22 cellular contexts compared by ENCODE assay signal in genomic region chr1:198605426-198605825, GRCh38. TPM values are rescaled to one million over a fixed set of nuclear protein-coding genes. Genes with fewer than 3 reads are reported as not detected.
DNase-seq lines count a peak whose midpoint lies in the region; ATAC-seq and TF ChIP-seq lines count a peak whose summit lies in the region.
"Had no signal": no experiment of that assay in that cellular context is flagged by ENCODE, and none has a peak within 500 bp of the region (broad histone marks: within the 10 kb centered on the region; RNA-seq: fewer than 3 reads in every experiment).

No MANE protein-coding gene starts in this region.

- no peak overlapping the region for H3K4me3 ChIP-seq in NB4 (ENCODE audit: low read depth, low read length)
- H3K4me3 ChIP-seq: A549 had no signal

- H3K4me3 Mint-ChIP-seq in activated naive CD8-positive, alpha-beta T cell treated with anti-CD3 and anti-CD28 coated beads, Interleukin-2, amount 10 ng/mL, durations not matched to agents 7 days and 5 days: no peak overlapping the region
- H3K4me3 Mint-ChIP-seq in osteocyte (ENCODE audit: unreplicated experiment): no peak overlapping the region
- H3K4me3 Mint-ChIP-seq in type B pancreatic cell: no peak overlapping the region
- H3K4me3 Mint-ChIP-seq: activated B cell treated with CpG ODN at 0.5 μM for 24 hours; activated T-helper 1 cell treated with anti-CD3 and anti-CD28 coated beads, Interleukin-12 subunit alpha, Interleukin-12 subunit beta, Interleukin-2, Interleukin-4 antibody, amounts not matched to agents 30 ng/mL and 10 ng/mL and 1 ng/mL, durations not matched to agents 14 hours and 24 hours and 36 hours had no signal

- POLR2A ChIA-PET in activated naive CD8-positive, alpha-beta T cell treated with anti-CD3 and anti-CD28 coated beads, Interleukin-2, amount 10 ng/mL, durations not matched to agents 7 days and 5 days (lab: Charles Lee): interaction anchor here (2.0 to 2.2 kb wide), 2 partner anchors 49 to 83 kb away, joined by 8 read pairs; no protein-coding TSS in a partner anchor

- H3K27me3 Mint-ChIP-seq in activated naive CD8-positive, alpha-beta T cell treated with anti-CD3 and anti-CD28 coated beads, Interleukin-2, amount 10 ng/mL, durations not matched to agents 7 days and 5 days: no peaks in the 10 kb centered on the region
- H3K27me3 Mint-ChIP-seq in osteocyte (ENCODE audit: unreplicated experiment): no peaks in the 10 kb centered on the region
- no peaks in the 10 kb centered on the region for H3K27me3 Mint-ChIP-seq in type B pancreatic cell
- H3K27me3 Mint-ChIP-seq: activated B cell treated with CpG ODN at 0.5 μM for 24 hours, progenitor cell of endocrine pancreas had no signal

- H3K27ac Mint-ChIP-seq in activated naive CD8-positive, alpha-beta T cell treated with anti-CD3 and anti-CD28 coated beads, Interleukin-2, amount 10 ng/mL, durations not matched to agents 7 days and 5 days: peak overlapping the region; percentile 37
- H3K27ac Mint-ChIP-seq in osteocyte (ENCODE audit: unreplicated experiment) (peak overlapping the region; percentile 86), type B pancreatic cell (no peak overlapping the region)
- H3K27ac Mint-ChIP-seq: activated B cell treated with CpG ODN at 0.5 μM for 24 hours; activated T-helper 1 cell treated with anti-CD3 and anti-CD28 coated beads, Interleukin-12 subunit alpha, Interleukin-12 subunit beta, Interleukin-2, Interleukin-4 antibody, amounts not matched to agents 30 ng/mL and 10 ng/mL and 1 ng/mL, durations not matched to agents 14 hours and 24 hours and 36 hours; progenitor cell of endocrine pancreas had no signal

- peaks cover 46% of the 10 kb centered on the region for H3K4me1 Mint-ChIP-seq in activated naive CD8-positive, alpha-beta T cell treated with anti-CD3 and anti-CD28 coated beads, Interleukin-2, amount 10 ng/mL, durations not matched to agents 7 days and 5 days
- H3K4me1 Mint-ChIP-seq in osteocyte (ENCODE audit: unreplicated experiment) (peaks cover 34% of the 10 kb centered on the region), type B pancreatic cell (ENCODE audit: unreplicated experiment) (peaks cover 23% of the 10 kb centered on the region)

- peaks cover 23% of the 10 kb centered on the region for H3K36me3 Mint-ChIP-seq in activated naive CD8-positive, alpha-beta T cell treated with anti-CD3 and anti-CD28 coated beads, Interleukin-2, amount 10 ng/mL, durations not matched to agents 7 days and 5 days
- H3K36me3 Mint-ChIP-seq in osteocyte (ENCODE audit: unreplicated experiment) (no peaks in the 10 kb centered on the region), type B pancreatic cell (no peaks in the 10 kb centered on the region)

- peak; percentile 22 for DNase-seq in activated CD4-positive, alpha-beta T cell treated with anti-CD3 and anti-CD28 coated beads, Interleukin-2, amount 50 U/mL, for 1 hour
- no peak for DNase-seq in activated CD4-positive, alpha-beta T cell treated with anti-CD3 and anti-CD28 coated beads, Interleukin-2, amount 50 U/mL, for 4 hours
- DNase-seq in NB4 (ENCODE audit: low read depth): peak; percentile 28
- DNase-seq in activated naive CD8-positive, alpha-beta T cell treated with anti-CD3 and anti-CD28 coated beads, Interleukin-2, amount 10 ng/mL, durations not matched to agents 7 days and 5 days: no peak
- DNase-seq in osteocyte (ENCODE audit: extremely low spot score, unreplicated experiment): no peak
- DNase-seq in NCI-H2227 treated with DMSO at 0.1 percent for 48 hours (lab: John Stamatoyannopoulos, UW): no peak
- DNase-seq in type B pancreatic cell (ENCODE audit: extremely low spot score, unreplicated experiment): no peak
- DNase-seq: activated B cell treated with CpG ODN at 0.5 μM for 24 hours, DMS53, hypothalamus, KG1, kidney, NCI-H1105, NCI-H2081, NCI-H510A, SHP77 had no signal

- TF ChIP-seq CTCF in NB4 (IDR thresholded peaks at IDR 0.05; ENCODE audit: low read depth, low read length) (no peak), osteocyte (IDR thresholded peaks at IDR 0.05) (no peak), type B pancreatic cell (conservative IDR thresholded peaks at IDR 0.05) (no peak)

- TF ChIP-seq POLR2A in NB4 (IDR thresholded peaks at IDR 0.05; ENCODE audit: extremely low read depth, insufficient read length): no peak

- ATAC-seq in activated naive CD8-positive, alpha-beta T cell treated with anti-CD3 and anti-CD28 coated beads, Interleukin-2, amount 10 ng/mL, durations not matched to agents 7 days and 5 days (ENCODE audit: low read depth): no peak
- no peak for ATAC-seq in GM21526 (IDR thresholded peaks at IDR 0.05; ENCODE audit: low FRiP score, unreplicated experiment)
- ATAC-seq: A549 had no signal

- peaks cover 8% of the 10 kb centered on the region for H3K9me3 Mint-ChIP-seq in activated naive CD8-positive, alpha-beta T cell treated with anti-CD3 and anti-CD28 coated beads, Interleukin-2, amount 10 ng/mL, durations not matched to agents 7 days and 5 days
- H3K9me3 Mint-ChIP-seq in osteocyte (ENCODE audit: unreplicated experiment) (no peaks in the 10 kb centered on the region), type B pancreatic cell (peaks cover 7% of the 10 kb centered on the region)

RNA-seq across cellular contexts. Expression of gene PTPRC, which starts 33.4 kb away (rescaled TPM):
- total RNA-seq in activated naive CD8-positive, alpha-beta T cell treated with anti-CD3 and anti-CD28 coated beads, Interleukin-2, amount 10 ng/mL, durations not matched to agents 7 days and 5 days: 100 to 1,000 TPM; 828 to 854 TPM
- total RNA-seq in osteocyte (not detected in 2 replicates), type B pancreatic cell (ENCODE audit: low replicate concordance) (not detected in 2 replicates)
- total RNA-seq: bronchial epithelial cell, dermis microvascular lymphatic vessel endothelial cell, progenitor cell of endocrine pancreas had no signal

Comparison
In these comparisons a context has a peak if more than half of its experiments do, and no peak if none do; other contexts are left out.
1. DNase-seq: peak in activated CD4-positive, alpha-beta T cell treated with anti-CD3 and anti-CD28 coated beads, Interleukin-2, amount 50 U/mL, for 1 hour (single experiment) and NB4 (single experiment); none in activated CD4-positive, alpha-beta T cell treated with anti-CD3 and anti-CD28 coated beads, Interleukin-2, amount 50 U/mL, for 4 hours (0 of 2), activated naive CD8-positive, alpha-beta T cell treated with anti-CD3 and anti-CD28 coated beads, Interleukin-2, amount 10 ng/mL, durations not matched to agents 7 days and 5 days (single experiment), osteocyte (single experiment), NCI-H2227 treated with DMSO at 0.1 percent for 48 hours (single experiment) and type B pancreatic cell (single experiment).
2. RNA of gene PTPRC, which starts 33.4 kb away (total RNA-seq): 828 to 854 TPM in activated naive CD8-positive, alpha-beta T cell treated with anti-CD3 and anti-CD28 coated beads, Interleukin-2, amount 10 ng/mL, durations not matched to agents 7 days and 5 days; not detected in type B pancreatic cell and not detected in osteocyte; every median in the first group is over 100 times any median in the second.